8 cellular contexts compared by ENCODE assay signal in genomic region chr3:136750922-136751258, GRCh38. TPM values are rescaled to one million over a fixed set of nuclear protein-coding genes. Genes with fewer than 3 reads are reported as not detected.
A peak's percentile ranks its signal among the peaks of the same experiment; 100 is the strongest.
DNase-seq lines count a peak whose midpoint lies in the region; ATAC-seq, FAIRE-seq and TF ChIP-seq lines count a peak whose summit lies in the region.

No MANE protein-coding gene starts in this region.

- H3K4me3 Mint-ChIP-seq in activated CD4-positive, alpha-beta T cell treated with anti-CD3 and anti-CD28 coated beads for 36 hours, result peak overlapping the region; percentile 86

- CTCF ChIA-PET in activated CD4-positive, alpha-beta T cell treated with anti-CD3 and anti-CD28 coated beads for 36 hours (lab: Charles Lee), result no interaction called here

- intact Hi-C loops in activated CD4-positive, alpha-beta T cell treated with anti-CD3 and anti-CD28 coated beads for 36 hours (cut with DNase I, micrococcal nuclease), result loop anchor here in 1 of 2 experiments (5.0 kb wide), 1 partner anchor 204 kb away; no protein-coding TSS in a partner anchor
- intact Hi-C loops in adrenal gland (cut with DNase I) (loop anchor here (5.0 to 10.0 kb wide), 4 partner anchors 204 to 359 kb away; no protein-coding TSS in a partner anchor), kidney (cut with DNase I) (loop anchor here (10.0 kb wide), 1 partner anchor 264 kb away; no protein-coding TSS in a partner anchor)

- peak; percentile 21 for FAIRE-seq in kidney (lab: Jason Lieb, UNC)

- peaks cover 51% of the 10 kb centered on the region for H3K4me1 Mint-ChIP-seq in activated CD4-positive, alpha-beta T cell treated with anti-CD3 and anti-CD28 coated beads for 36 hours

- H3K4me3 ChIP-seq in adrenal gland (peak overlapping the region; percentile 27 to 93 (median 73)), kidney (ENCODE audit: low read length in 2 of 2) (peak overlapping the region; percentile 63 to 89)

- POLR2A ChIA-PET in activated CD4-positive, alpha-beta T cell treated with anti-CD3 and anti-CD28 coated beads for 36 hours (lab: Charles Lee), result no interaction called here

- TF ChIP-seq POLR2A in adrenal gland (IDR thresholded peaks at IDR 0.05), result no peak

- no peaks in the 10 kb centered on the region for H3K27me3 Mint-ChIP-seq in activated CD4-positive, alpha-beta T cell treated with anti-CD3 and anti-CD28 coated beads for 36 hours

- H3K27ac ChIP-seq in adrenal gland, result peak overlapping the region; percentile 94 to 100 (median 100)
- peak overlapping the region; percentile 98 for H3K27ac ChIP-seq in kidney (ENCODE audit: low read depth in 2 of 2, low read length in 2 of 2)
- peak overlapping the region; percentile 92 for H3K27ac ChIP-seq in temporal lobe (ENCODE audit: low read depth, low read length)

- ATAC-seq in activated CD4-positive, alpha-beta T cell treated with anti-CD3 and anti-CD28 coated beads for 36 hours, result no peak
- no peak for ATAC-seq in GM21717 (IDR thresholded peaks at IDR 0.05; ENCODE audit: unreplicated experiment)

- H3K27me3 ChIP-seq in adrenal gland, result no peaks in the 10 kb centered on the region

- DNase-seq in activated CD4-positive, alpha-beta T cell treated with anti-CD3 and anti-CD28 coated beads for 36 hours, result no peak
- DNase-seq in activated CD4-positive, alpha-beta T cell treated with anti-CD3 and anti-CD28 coated beads, Interleukin-2, amount 50 U/mL, for 48 hours, result no peak
- no peak for DNase-seq in adrenal gland
- DNase-seq in kidney, result no peak
- no peak for DNase-seq in cerebellar nuclear complex (lab: John Stamatoyannopoulos, UW)
- no peak for DNase-seq in stimulated activated naive CD4-positive, alpha-beta T cell (lab: John Stamatoyannopoulos, UW)

- peaks cover 2% of the 10 kb centered on the region for H3K36me3 Mint-ChIP-seq in activated CD4-positive, alpha-beta T cell treated with anti-CD3 and anti-CD28 coated beads for 36 hours (ENCODE audit: low read depth)

- 1 to 2% (median 1%) methylated on average over 7 of the region's 7 CpGs for WGBS in adrenal gland, 4 donors

- H3K9ac ChIP-seq in kidney (ENCODE audit: low read length in 2 of 2), result peak overlapping the region; percentile 56 to 84

- H3K4me1 ChIP-seq in adrenal gland (replicated peaks in 1 of 2), result peaks cover 7 to 29% of the 10 kb centered on the region in 2 donors
- H3K4me1 ChIP-seq in kidney (ENCODE audit: control insufficient read depth in 1 of 2, insufficient read depth in 1 of 2, low read depth in 1 of 2, low read length in 2 of 2), result peaks cover 2 to 16% of the 10 kb centered on the region in 2 donors

- peak overlapping the region; percentile 96 for H3K27ac Mint-ChIP-seq in activated CD4-positive, alpha-beta T cell treated with anti-CD3 and anti-CD28 coated beads for 36 hours

- H3K9me3 ChIP-seq in adrenal gland (replicated peaks in 1 of 3) (no peaks in the 10 kb centered on the region), kidney (ENCODE audit: control insufficient read depth in 1 of 2, low read length in 2 of 2) (no peaks in the 10 kb centered on the region)

- no peaks in the 10 kb centered on the region for H3K9me3 Mint-ChIP-seq in activated CD4-positive, alpha-beta T cell treated with anti-CD3 and anti-CD28 coated beads for 36 hours (ENCODE audit: low read depth)

- H3K36me3 ChIP-seq in adrenal gland (replicated peaks in 1 of 2), result no peaks in the 10 kb centered on the region
- no peaks in the 10 kb centered on the region for H3K36me3 ChIP-seq in kidney (ENCODE audit: control insufficient read depth in 1 of 2, insufficient read depth in 2 of 2, low read length in 2 of 2)

- TF ChIP-seq CTCF in adrenal gland (IDR thresholded peaks at IDR 0.05), result no peak
- no peak for TF ChIP-seq CTCF in kidney (IDR thresholded peaks at IDR 0.05; ENCODE audit: borderline replicate concordance, extremely low read depth, insufficient read depth)

RNA-seq across cellular contexts. Expression of gene STAG1, which starts 1.3 kb away (rescaled TPM):
- 10 to 100 TPM; 27.1 to 36.0 TPM for total RNA-seq in activated CD4-positive, alpha-beta T cell treated with anti-CD3 and anti-CD28 coated beads for 36 hours
- total RNA-seq in adrenal gland (10 to 100 TPM; 17.1 to 33.3 (median 27.5) TPM), kidney (49.9 TPM), temporal lobe (64.9 TPM)
- polyA plus RNA-seq in adrenal gland (10 to 100 TPM in 2 of 3 donors, 1 to 10 TPM in 1; 7.5 to 15.8 (median 11.0) TPM), kidney (ENCODE audit: insufficient read depth, low read depth, low replicate concordance) (7.8 TPM)
